1 cellular context compared by ENCODE assay signal in genomic region chr3:113607219-113607596, GRCh38.
TF ChIP-seq lines count a peak whose summit lies in the region.

No MANE protein-coding gene starts in this region.

TF ChIP-seq in WTC11, 78 proteins besides CTCF, POLR2A, EP300 and RAD21 (continued from another document):
- TF ChIP-seq ZNF232 (CRISPR knock-in tag; IDR thresholded peaks at IDR 0.05) (no peak), ZNF317 (CRISPR knock-in tag; IDR thresholded peaks at IDR 0.05; ENCODE audit: borderline replicate concordance, low read depth) (no peak), IRF1 (CRISPR knock-in tag; IDR thresholded peaks at IDR 0.05) (no peak), CBFB (CRISPR knock-in tag; IDR thresholded peaks at IDR 0.05; ENCODE audit: low read depth) (no peak), GTF2I (CRISPR knock-in tag; conservative IDR thresholded peaks at IDR 0.05) (no peak), ZNF671 (CRISPR knock-in tag; IDR thresholded peaks at IDR 0.05) (no peak)
